In genomic region chr2:160581448-160581847, GRCh38 we compare ENCODE assay signal across 18 cellular contexts.
A peak's percentile ranks its signal among the peaks of the same experiment; 100 is the strongest.
DNase-seq lines count a peak whose midpoint lies in the region; ATAC-seq and TF ChIP-seq lines count a peak whose summit lies in the region.
"Had no signal": no experiment of that assay in that cellular context is flagged by ENCODE, and none has a peak within 500 bp of the region (broad histone marks: within the 10 kb centered on the region; RNA-seq: fewer than 3 reads in every experiment).

No MANE protein-coding gene starts in this region.

- peaks cover 8% of the 10 kb centered on the region for H3K4me1 Mint-ChIP-seq in activated naive CD4-positive, alpha-beta T cell treated with anti-CD3 and anti-CD28 coated beads for 36 hours (ENCODE audit: low read depth)
- H3K4me1 Mint-ChIP-seq in type B pancreatic cell (ENCODE audit: unreplicated experiment), result peaks cover 23% of the 10 kb centered on the region
- H3K4me1 Mint-ChIP-seq: activated CD8-positive, alpha-beta memory T cell treated with anti-CD3 and anti-CD28 coated beads, Interleukin-2, amount 10 ng/mL, durations not matched to agents 7 days and 5 days had no signal

- H3K4me1 ChIP-seq in Panc1 (ENCODE audit: control insufficient read depth, insufficient read depth, low read length) (no peaks in the 10 kb centered on the region), foreskin keratinocyte (peaks cover 4% of the 10 kb centered on the region), tibial artery (peaks cover 0 to 42% (median 31%) of the 10 kb centered on the region in 4 donors)

- H3K4me3 ChIP-seq in Panc1 (ENCODE audit: low read depth in 2 of 2, low read length in 2 of 2) (no peak overlapping the region), tibial artery (no peak overlapping the region)
- H3K4me3 ChIP-seq: Peyer's patch had no signal

- no peaks in the 10 kb centered on the region for H3K9me3 Mint-ChIP-seq in activated naive CD4-positive, alpha-beta T cell treated with anti-CD3 and anti-CD28 coated beads for 36 hours
- H3K9me3 Mint-ChIP-seq in type B pancreatic cell, result no peaks in the 10 kb centered on the region

- no peaks in the 10 kb centered on the region for H3K9me3 ChIP-seq in Panc1 (ENCODE audit: control insufficient read depth, insufficient read depth, low read depth, low read length)
- H3K9me3 ChIP-seq in tibial artery, result no peaks in the 10 kb centered on the region
- H3K9me3 ChIP-seq: Peyer's patch had no signal

- no peaks in the 10 kb centered on the region for H3K36me3 ChIP-seq in Panc1 (ENCODE audit: control insufficient read depth, insufficient read depth, low read length)
- no peaks in the 10 kb centered on the region for H3K36me3 ChIP-seq in tibial artery
- H3K36me3 ChIP-seq: Peyer's patch had no signal

- CTCF ChIA-PET in activated naive CD4-positive, alpha-beta T cell treated with anti-CD3 and anti-CD28 coated beads for 36 hours (lab: Charles Lee), result interaction anchor here (0.6 kb wide), 1 partner anchor 97 kb away, joined by 3 read pairs; no protein-coding TSS in a partner anchor
- CTCF ChIA-PET in Panc1 (lab: Charles Lee), result no interaction called here

- DNase-seq in activated naive CD4-positive, alpha-beta T cell treated with anti-CD3 and anti-CD28 coated beads for 36 hours, result peak; percentile 8
- DNase-seq in activated naive CD4-positive, alpha-beta T cell (lab: John Stamatoyannopoulos, UW), result no peak
- DNase-seq in Panc1 (ENCODE audit: low read depth, low spot score) (no peak), foreskin keratinocyte (no peak), type B pancreatic cell (ENCODE audit: extremely low spot score, unreplicated experiment) (no peak), tibial artery (no peak), SKM-1 (lab: John Stamatoyannopoulos, UW; ENCODE audit: unreplicated experiment) (no peak), KG1 (lab: John Stamatoyannopoulos, UW) (no peak)
- DNase-seq: activated CD4-positive, CD25-positive, alpha-beta regulatory T cell; activated CD8-positive, alpha-beta memory T cell treated with anti-CD3 and anti-CD28 coated beads, Interleukin-2, amount 10 ng/mL, durations not matched to agents 7 days and 5 days; dermis blood vessel endothelial cell; NCI-H1694 treated with DMSO at 0.1 percent for 48 hours; NCI-H510A treated with DMSO at 0.1 percent for 48 hours; Peyer's patch; stimulated activated naive CD8-positive, alpha-beta T cell treated with anti-CD3 and anti-CD28 coated beads, Interleukin-15, Interleukin-2, amounts not matched to agents 100 U/mL and 50 U/mL, for 24 hours; T-cell had no signal

- no peaks in the 10 kb centered on the region for H3K36me3 Mint-ChIP-seq in activated naive CD4-positive, alpha-beta T cell treated with anti-CD3 and anti-CD28 coated beads for 36 hours (ENCODE audit: low read depth)
- H3K36me3 Mint-ChIP-seq in type B pancreatic cell, result peaks cover 3% of the 10 kb centered on the region
- H3K36me3 Mint-ChIP-seq: activated CD8-positive, alpha-beta memory T cell treated with anti-CD3 and anti-CD28 coated beads, Interleukin-2, amount 10 ng/mL, durations not matched to agents 7 days and 5 days; T-cell had no signal

- no peak overlapping the region for H3K27ac Mint-ChIP-seq in activated naive CD4-positive, alpha-beta T cell treated with anti-CD3 and anti-CD28 coated beads for 36 hours
- H3K27ac Mint-ChIP-seq in type B pancreatic cell, result no peak overlapping the region
- H3K27ac Mint-ChIP-seq: activated CD8-positive, alpha-beta memory T cell treated with anti-CD3 and anti-CD28 coated beads, Interleukin-2, amount 10 ng/mL, durations not matched to agents 7 days and 5 days; T-cell had no signal

- BruUV-seq in Panc1 (replicated peaks; lab: Mats Ljungman, UMichigan), result no TSS peak

- no peak overlapping the region for H3K4me3 Mint-ChIP-seq in activated naive CD4-positive, alpha-beta T cell treated with anti-CD3 and anti-CD28 coated beads for 36 hours
- H3K4me3 Mint-ChIP-seq in type B pancreatic cell, result no peak overlapping the region
- H3K4me3 Mint-ChIP-seq: activated CD8-positive, alpha-beta memory T cell treated with anti-CD3 and anti-CD28 coated beads, Interleukin-2, amount 10 ng/mL, durations not matched to agents 7 days and 5 days; T-cell had no signal

- H3K27me3 Mint-ChIP-seq in activated naive CD4-positive, alpha-beta T cell treated with anti-CD3 and anti-CD28 coated beads for 36 hours (ENCODE audit: low read depth), result no peaks in the 10 kb centered on the region
- H3K27me3 Mint-ChIP-seq in type B pancreatic cell, result no peaks in the 10 kb centered on the region
- H3K27me3 Mint-ChIP-seq: activated CD8-positive, alpha-beta memory T cell treated with anti-CD3 and anti-CD28 coated beads, Interleukin-2, amount 10 ng/mL, durations not matched to agents 7 days and 5 days; T-cell had no signal

- no peak overlapping the region for H3K27ac ChIP-seq in Panc1 (ENCODE audit: low read length)
- H3K27ac ChIP-seq in foreskin keratinocyte, result no peak overlapping the region
- H3K27ac ChIP-seq in tibial artery, result no peak overlapping the region
- H3K27ac ChIP-seq: Peyer's patch had no signal

- no peak for ATAC-seq in Panc1
- no peak for ATAC-seq in foreskin keratinocyte
- ATAC-seq: activated CD8-positive, alpha-beta memory T cell treated with anti-CD3 and anti-CD28 coated beads, Interleukin-2, amount 10 ng/mL, durations not matched to agents 7 days and 5 days; esophagus mucosa; left lobe of liver; stimulated activated naive CD8-positive, alpha-beta T cell treated with anti-CD3 and anti-CD28 coated beads, Interleukin-15, Interleukin-2, amounts not matched to agents 100 U/mL and 50 U/mL, for 24 hours; T-cell had no signal

- in situ Hi-C loops in Panc1 (cut with HindIII; ENCODE audit: low pct_unique_long_range_greater_than_20kb, low sequenced_read_pairs), result no loop called here

- H3K27me3 ChIP-seq in Panc1 (ENCODE audit: control insufficient read depth, insufficient read depth, low read length) (no peaks in the 10 kb centered on the region; the same call in 1 of the 2 replicates), foreskin keratinocyte (no peaks in the 10 kb centered on the region), tibial artery (no peaks in the 10 kb centered on the region)
- H3K27me3 ChIP-seq: Peyer's patch had no signal

- peak; percentile 17; the same call in 1 of the 2 replicates for TF ChIP-seq CTCF in Panc1 (IDR thresholded peaks at IDR 0.05)
- peak; percentile 33 for TF ChIP-seq CTCF in foreskin keratinocyte (conservative IDR thresholded peaks at IDR 0.05)
- peak; percentile 45 for TF ChIP-seq CTCF in type B pancreatic cell (conservative IDR thresholded peaks at IDR 0.05)
- TF ChIP-seq CTCF in tibial artery (IDR thresholded peaks at IDR 0.05), result no peak

- POLR2A ChIA-PET in Panc1 (lab: Charles Lee), result no interaction called here

- intact Hi-C loops in activated naive CD4-positive, alpha-beta T cell treated with anti-CD3 and anti-CD28 coated beads for 36 hours (cut with micrococcal nuclease), result loop anchor here (5.0 kb wide), 1 partner anchor 229 kb away; no protein-coding TSS in a partner anchor
- intact Hi-C loops in Panc1 (cut with micrococcal nuclease; ENCODE audit: unreplicated experiment), result no loop called here
- intact Hi-C loops in tibial artery (cut with DNase I; ENCODE audit: low total_unique reads), result no loop called here

Comparison
In these comparisons a context has a peak if more than half of its experiments do, and no peak if none do; other contexts are left out.
1. CTCF ChIP-seq: peak in Panc1 (single experiment), foreskin keratinocyte (single experiment) and type B pancreatic cell (single experiment); none in tibial artery (0 of 2).